Comparison of ENCODE assay signal across 28 cellular contexts in the genomic region with DNA sequence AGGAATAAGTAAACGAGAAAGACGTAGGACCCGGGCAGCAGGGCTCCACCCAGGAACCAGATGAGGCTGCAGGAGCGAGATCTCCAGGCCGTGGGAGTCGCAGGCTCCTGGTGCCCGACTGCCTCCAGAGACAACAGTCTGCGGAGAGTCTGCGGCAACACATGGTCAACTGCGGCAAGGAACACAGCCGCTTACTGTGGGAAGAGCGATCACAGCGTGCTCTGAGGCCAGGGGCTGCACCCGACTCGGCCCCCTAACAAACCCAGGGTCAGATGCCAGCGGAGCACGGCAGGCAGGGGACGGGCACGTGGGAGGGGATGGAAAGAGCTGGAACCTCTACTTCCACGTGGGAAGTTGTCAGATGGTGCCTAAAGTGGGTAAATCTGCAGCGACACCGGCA.
"Had no signal": no experiment of that assay in that cellular context is flagged by ENCODE, and none has a peak within 500 bp of the region (broad histone marks: within the 10 kb centered on the region; RNA-seq: fewer than 3 reads in every experiment).

No MANE protein-coding gene starts in this region.

- FAIRE-seq: islet of Langerhans, pancreas, small intestine had no signal

- H3K9me3 Mint-ChIP-seq: dendritic cell treated with granulocyte-macrophage colony-stimulating factor and Interleukin-4, amounts not matched to agents 40 ng/mL and 50 ng/mL, for 4 days; stimulated activated naive CD8-positive, alpha-beta T cell treated with anti-CD3 and anti-CD28 coated beads, Interleukin-15, amount 100 ng/mL, for 72 hours had no signal

- H3K9me3 ChIP-seq: colonic mucosa, esophagus squamous epithelium, heart right ventricle, left lung, neutrophil, pancreas, right lobe of liver, suprapubic skin, transverse colon, upper lobe of right lung, uterus had no signal

- DNase-seq: colonic mucosa; effector memory CD4-positive, alpha-beta T cell; erythroblast; esophagus squamous epithelium; foreskin melanocyte; glutamatergic neuron; heart right ventricle; hippocampal formation; left cardiac atrium; mesenchymal stem cell; midbrain; naive thymus-derived CD4-positive, alpha-beta T cell; retina; right lobe of liver; small intestine; stimulated activated CD4-positive, alpha-beta T cell treated with anti-CD3 and anti-CD28 coated beads, Interleukin-15, amount 100 ng/mL, for 24 hours; stimulated activated CD4-positive, alpha-beta T cell treated with anti-CD3 and anti-CD28 coated beads, Interleukin-2, amount 100 ng/mL, for 48 hours; stimulated activated naive CD4-positive, alpha-beta T cell; stimulated activated naive CD8-positive, alpha-beta T cell treated with anti-CD3 and anti-CD28 coated beads, Interleukin-15, amount 100 ng/mL, for 72 hours; transverse colon; upper lobe of right lung; uterus had no signal

- H3K4me3 ChIP-seq: colonic mucosa, esophagus squamous epithelium, heart right ventricle, left lung, pancreas, right lobe of liver, suprapubic skin, transverse colon, upper lobe of right lung, uterus had no signal

- H3K36me3 ChIP-seq: colonic mucosa, pancreas, right lobe of liver, upper lobe of right lung, uterus had no signal

- H3K27me3 ChIP-seq: colonic mucosa, neutrophil, pancreas, right lobe of liver, transverse colon, upper lobe of right lung, uterus had no signal

- H3K27me3 Mint-ChIP-seq: dendritic cell treated with granulocyte-macrophage colony-stimulating factor and Interleukin-4, amounts not matched to agents 40 ng/mL and 50 ng/mL, for 4 days; stimulated activated naive CD8-positive, alpha-beta T cell treated with anti-CD3 and anti-CD28 coated beads, Interleukin-15, amount 100 ng/mL, for 72 hours had no signal

- H3K27ac Mint-ChIP-seq: dendritic cell treated with granulocyte-macrophage colony-stimulating factor and Interleukin-4, amounts not matched to agents 40 ng/mL and 50 ng/mL, for 4 days; naive thymus-derived CD4-positive, alpha-beta T cell; stimulated activated naive CD8-positive, alpha-beta T cell treated with anti-CD3 and anti-CD28 coated beads, Interleukin-15, amount 100 ng/mL, for 72 hours had no signal

- H3K4me3 Mint-ChIP-seq: dendritic cell treated with granulocyte-macrophage colony-stimulating factor and Interleukin-4, amounts not matched to agents 40 ng/mL and 50 ng/mL, for 4 days; naive thymus-derived CD4-positive, alpha-beta T cell; stimulated activated naive CD8-positive, alpha-beta T cell treated with anti-CD3 and anti-CD28 coated beads, Interleukin-15, amount 100 ng/mL, for 72 hours had no signal

- H3K4me1 ChIP-seq: upper lobe of right lung had no signal

- H3K4me1 Mint-ChIP-seq: stimulated activated naive CD8-positive, alpha-beta T cell treated with anti-CD3 and anti-CD28 coated beads, Interleukin-15, amount 100 ng/mL, for 72 hours had no signal

- ATAC-seq: heart right ventricle; left cardiac atrium; left lung; naive thymus-derived CD4-positive, alpha-beta T cell; pancreas; right lobe of liver; stimulated activated naive CD8-positive, alpha-beta T cell treated with anti-CD3 and anti-CD28 coated beads, Interleukin-15, amount 100 ng/mL, for 72 hours; upper lobe of right lung had no signal
